20 cellular contexts compared by ENCODE assay signal in genomic region chr1:36755313-36756230, GRCh38.
"Had no signal": no experiment of that assay in that cellular context is flagged by ENCODE, and none has a peak within 500 bp of the region (broad histone marks: within the 10 kb centered on the region; RNA-seq: fewer than 3 reads in every experiment).

No MANE protein-coding gene starts in this region.

- H3K27ac ChIP-seq: breast epithelium, coronary artery, esophagus squamous epithelium, gastrocnemius medialis, left ventricle myocardium inferior, pancreas, right lobe of liver, skin epidermis, thoracic aorta had no signal

- DNase-seq: activated T-cell treated with anti-CD3 and anti-CD28 coated beads, Interleukin-2, amount 50 U/mL, for 1 hour; esophagus squamous epithelium; gastrocnemius medialis; hippocampal formation; left ventricle myocardium inferior; stimulated activated CD4-positive, alpha-beta T cell treated with anti-CD3 and anti-CD28 coated beads, Interleukin-15, amount 100 ng/mL, for 24 hours; stimulated activated CD4-positive, alpha-beta T cell treated with anti-CD3 and anti-CD28 coated beads, Interleukin-2, amount 100 ng/mL, for 48 hours; stimulated activated CD8-positive, alpha-beta memory T cell treated with anti-CD3 and anti-CD28 coated beads, Interleukin-4, amount 100 ng/mL, for 48 hours; stimulated activated naive B cell treated with anti-CD40 and anti-IgM and Interleukin-4, amounts not matched to agents 10 μg/mL and 1 μg/mL and 100 μg/mL, for 72 hours; T-helper 9 cell had no signal

- H3K27ac Mint-ChIP-seq: nephron; stimulated activated naive B cell treated with anti-CD40 and anti-IgM and Interleukin-4, amounts not matched to agents 10 μg/mL and 1 μg/mL and 100 μg/mL, for 72 hours; type B pancreatic cell; WTC11 had no signal

- H3K36me3 Mint-ChIP-seq: activated naive CD4-positive, alpha-beta T cell treated with anti-CD3 and anti-CD28 coated beads, Interleukin-2, amount 50 U/mL, for 72 hours; stimulated activated naive B cell treated with anti-CD40 and anti-IgM and Interleukin-4, amounts not matched to agents 10 μg/mL and 1 μg/mL and 100 μg/mL, for 72 hours; type B pancreatic cell had no signal

- H3K4me1 Mint-ChIP-seq: nephron; stimulated activated naive B cell treated with anti-CD40 and anti-IgM and Interleukin-4, amounts not matched to agents 10 μg/mL and 1 μg/mL and 100 μg/mL, for 72 hours had no signal

- H3K36me3 ChIP-seq: breast epithelium, esophagus squamous epithelium, gastrocnemius medialis, left ventricle myocardium inferior, pancreas, right lobe of liver, thoracic aorta had no signal

- H3K4me1 ChIP-seq: breast epithelium, esophagus squamous epithelium, gastrocnemius medialis, left ventricle myocardium inferior, pancreas, right lobe of liver had no signal

- H3K4me3 Mint-ChIP-seq: nephron; stimulated activated naive B cell treated with anti-CD40 and anti-IgM and Interleukin-4, amounts not matched to agents 10 μg/mL and 1 μg/mL and 100 μg/mL, for 72 hours; type B pancreatic cell; WTC11 had no signal

- H3K9me3 Mint-ChIP-seq: activated naive CD4-positive, alpha-beta T cell treated with anti-CD3 and anti-CD28 coated beads, Interleukin-2, amount 50 U/mL, for 72 hours; nephron; stimulated activated naive B cell treated with anti-CD40 and anti-IgM and Interleukin-4, amounts not matched to agents 10 μg/mL and 1 μg/mL and 100 μg/mL, for 72 hours; type B pancreatic cell had no signal

- H3K9me3 ChIP-seq: esophagus squamous epithelium, gastrocnemius medialis, pancreas, right lobe of liver had no signal

- H3K4me3 ChIP-seq: breast epithelium, coronary artery, esophagus squamous epithelium, gastrocnemius medialis, left ventricle myocardium inferior, pancreas, right lobe of liver, skin epidermis, thoracic aorta had no signal

- H3K27me3 ChIP-seq: gastrocnemius medialis, pancreas, right lobe of liver had no signal
